ENCODE assay signal across 18 cellular contexts in the genomic region with DNA sequence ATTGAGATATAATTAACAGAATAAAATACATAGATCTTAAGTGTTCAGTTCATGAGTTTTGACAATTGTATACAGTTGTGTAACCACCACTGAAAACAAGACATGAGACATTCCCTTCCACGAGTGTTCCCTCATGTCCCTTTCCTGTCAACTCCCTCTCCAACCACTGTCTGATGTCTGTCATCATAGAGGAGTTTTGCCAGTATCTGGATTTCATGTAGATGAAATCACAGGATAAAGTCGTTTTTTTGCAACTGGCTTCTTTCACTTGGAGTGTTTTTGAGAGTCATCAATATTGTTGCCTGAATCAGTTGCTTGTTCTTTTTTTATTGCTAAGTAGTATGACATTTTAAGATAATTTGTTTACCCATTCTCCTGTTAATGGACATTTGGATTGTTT.
"Had no signal": no experiment of that assay in that cellular context is flagged by ENCODE, and none has a peak within 500 bp of the region (broad histone marks: within the 10 kb centered on the region; RNA-seq: fewer than 3 reads in every experiment).

No MANE protein-coding gene starts in this region.

- H3K4me1 ChIP-seq: spleen had no signal

- H3K4me3 ChIP-seq: mucosa of descending colon, spleen, thoracic aorta, upper lobe of right lung had no signal

- H3K27ac Mint-ChIP-seq: activated naive CD8-positive, alpha-beta T cell treated with anti-CD3 and anti-CD28 coated beads, Interleukin-2, amount 10 ng/mL, durations not matched to agents 7 days and 5 days; brain; natural killer cell; stimulated activated naive CD8-positive, alpha-beta T cell treated with anti-CD3 and anti-CD28 coated beads, Interleukin-15, amount 100 ng/mL, for 72 hours had no signal

- H3K36me3 Mint-ChIP-seq: natural killer cell had no signal

- H3K4me3 Mint-ChIP-seq: activated naive CD8-positive, alpha-beta T cell treated with anti-CD3 and anti-CD28 coated beads, Interleukin-2, amount 10 ng/mL, durations not matched to agents 7 days and 5 days; brain; central memory CD8-positive, alpha-beta T cell; natural killer cell; stimulated activated naive CD8-positive, alpha-beta T cell treated with anti-CD3 and anti-CD28 coated beads, Interleukin-15, amount 100 ng/mL, for 72 hours had no signal

- H3K36me3 ChIP-seq: spleen, thoracic aorta, upper lobe of right lung had no signal

- H3K27me3 ChIP-seq: spleen, upper lobe of right lung had no signal

- H3K9me3 ChIP-seq: mucosa of descending colon, thoracic aorta, upper lobe of right lung had no signal

- H3K27me3 Mint-ChIP-seq: activated naive CD8-positive, alpha-beta T cell treated with anti-CD3 and anti-CD28 coated beads, Interleukin-2, amount 10 ng/mL, durations not matched to agents 7 days and 5 days; central memory CD8-positive, alpha-beta T cell; stimulated activated naive CD8-positive, alpha-beta T cell treated with anti-CD3 and anti-CD28 coated beads, Interleukin-15, amount 100 ng/mL, for 72 hours had no signal

- DNase-seq: activated CD4-positive, alpha-beta T cell treated with anti-CD3 and anti-CD28 coated beads for 1 hour; activated CD4-positive, alpha-beta T cell treated with anti-CD3 and anti-CD28 coated beads, Interleukin-2, amount 50 U/mL, for 4 hours; activated naive CD4-positive, alpha-beta T cell; activated naive CD8-positive, alpha-beta T cell treated with anti-CD3 and anti-CD28 coated beads, Interleukin-2, amount 10 ng/mL, durations not matched to agents 7 days and 5 days; activated T-cell treated with anti-CD3 and anti-CD28 coated beads for 4 hours; cortex of kidney; effector CD4-positive, alpha-beta T cell; mucosa of descending colon; natural killer cell; posterior cingulate gyrus; spleen; stimulated activated naive CD8-positive, alpha-beta T cell treated with anti-CD3 and anti-CD28 coated beads, Interleukin-15, amount 100 ng/mL, for 72 hours; T-helper 1 cell; T1000; upper lobe of right lung had no signal

- H3K4me1 Mint-ChIP-seq: brain, natural killer cell had no signal

- H3K9me3 Mint-ChIP-seq: central memory CD8-positive, alpha-beta T cell; natural killer cell had no signal

- H3K27ac ChIP-seq: spleen, thoracic aorta, upper lobe of right lung had no signal

- ATAC-seq: mucosa of descending colon; natural killer cell; stimulated activated naive CD8-positive, alpha-beta T cell treated with anti-CD3 and anti-CD28 coated beads, Interleukin-15, amount 100 ng/mL, for 72 hours; upper lobe of right lung had no signal
